ENCODE assay signal across 29 cellular contexts in the genomic region with DNA sequence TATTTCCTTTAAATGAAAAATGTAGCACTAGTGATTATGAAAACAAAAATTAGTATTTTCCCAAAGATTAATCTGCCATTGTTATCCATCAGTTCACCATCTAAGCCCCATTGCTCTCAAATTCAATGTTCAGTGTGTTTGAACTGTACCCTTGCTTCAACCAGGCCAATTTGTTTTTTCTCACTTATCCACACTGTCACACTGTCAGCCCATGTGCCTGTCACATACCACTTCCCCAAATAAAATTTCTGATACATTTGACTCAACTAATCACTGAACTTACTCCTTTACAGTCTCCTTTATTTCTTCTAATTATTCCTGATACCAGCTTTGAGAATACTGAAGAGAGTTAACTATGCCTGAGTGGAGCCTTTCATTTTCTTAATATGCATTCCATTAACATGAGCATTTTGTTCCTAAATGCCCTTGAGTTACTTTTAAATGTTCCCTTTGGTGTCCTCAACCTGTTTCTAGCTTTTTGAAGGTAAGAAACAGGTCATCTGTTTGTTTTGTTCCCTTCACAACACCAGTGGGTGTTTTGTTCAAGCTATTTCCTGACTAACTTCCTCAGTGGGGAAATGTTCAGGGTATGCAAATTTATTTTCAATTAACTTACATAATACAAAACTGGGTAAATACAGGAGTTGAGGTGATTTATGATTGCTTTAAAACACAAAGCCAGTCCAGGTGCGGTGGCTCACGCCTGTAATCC.
"Had no signal": no experiment of that assay in that cellular context is flagged by ENCODE, and none has a peak within 500 bp of the region (broad histone marks: within the 10 kb centered on the region; RNA-seq: fewer than 3 reads in every experiment).

No MANE protein-coding gene starts in this region.

- H3K4me1 Mint-ChIP-seq: naive thymus-derived CD4-positive, alpha-beta T cell; nephron; neural progenitor cell had no signal

- H3K4me1 ChIP-seq: gastrocnemius medialis, neural progenitor cell, parathyroid adenoma, right atrium auricular region, stomach, thyroid gland had no signal

- H3K27ac ChIP-seq: coronary artery, gastrocnemius medialis, hepatocyte, neural progenitor cell, parathyroid adenoma, right atrium auricular region, stomach, thyroid gland had no signal

- H3K4me2 ChIP-seq: hepatocyte, neural progenitor cell, smooth muscle cell had no signal

- H3K36me3 ChIP-seq: gastrocnemius medialis, neural progenitor cell, right atrium auricular region, stomach, thyroid gland had no signal

- H3K27me3 ChIP-seq: gastrocnemius medialis, hepatocyte, neural progenitor cell, right atrium auricular region, stomach, thyroid gland had no signal

- H3K9me3 ChIP-seq: gastrocnemius medialis, mucosa of descending colon, right atrium auricular region, stomach, thyroid gland had no signal

- H3K9me3 Mint-ChIP-seq: effector memory CD8-positive, alpha-beta T cell had no signal

- DNase-seq: effector memory CD8-positive, alpha-beta T cell; foreskin fibroblast; gastrocnemius medialis; head of caudate nucleus; kidney; mesenchymal stem cell; mucosa of descending colon; naive thymus-derived CD4-positive, alpha-beta T cell; stimulated activated CD4-positive, alpha-beta T cell treated with anti-CD3 and anti-CD28 coated beads, Interleukin-12 subunit alpha, Interleukin-12 subunit beta, amount 100 ng/mL, for 4 hours; stimulated activated CD4-positive, alpha-beta T cell treated with anti-CD3 and anti-CD28 coated beads, Interleukin-1b, Interleukin-23, amount 100 ng/mL, for 48 hours; stimulated activated CD4-positive, alpha-beta T cell treated with anti-CD3 and anti-CD28 coated beads, Interleukin-4, amount 100 ng/mL, for 1 hour; stimulated activated CD8-positive, alpha-beta memory T cell treated with anti-CD3 and anti-CD28 coated beads, Interleukin-4, amount 100 ng/mL, for 48 hours; stimulated activated naive CD4-positive, alpha-beta T cell treated with Interleukin-2 at 50 U/mL for 16 hours; stomach; thyroid gland; trophoblast cell had no signal

- H3K9ac ChIP-seq: neural progenitor cell, parathyroid adenoma had no signal

- H3K4me3 ChIP-seq: coronary artery, gastrocnemius medialis, hepatocyte, lung, mucosa of descending colon, neural progenitor cell, right atrium auricular region, smooth muscle cell, stomach, thyroid gland had no signal

- H3K36me3 Mint-ChIP-seq: neural progenitor cell had no signal

- H3K4me3 Mint-ChIP-seq: effector memory CD8-positive, alpha-beta T cell; mesothelial cell of epicardium; naive thymus-derived CD4-positive, alpha-beta T cell; nephron; neural progenitor cell had no signal

- H2AFZ ChIP-seq: hepatocyte, neural progenitor cell, parathyroid adenoma had no signal

- H3K79me2 ChIP-seq: hepatocyte, parathyroid adenoma had no signal

- H3K27me3 Mint-ChIP-seq: effector memory CD8-positive, alpha-beta T cell; naive thymus-derived CD4-positive, alpha-beta T cell; progenitor cell of endocrine pancreas had no signal

- FAIRE-seq: endometrium, kidney had no signal

- H3K27ac Mint-ChIP-seq: mesothelial cell of epicardium; naive thymus-derived CD4-positive, alpha-beta T cell; nephron; neural progenitor cell; progenitor cell of endocrine pancreas had no signal

- ATAC-seq: effector memory CD8-positive, alpha-beta T cell; gastrocnemius medialis; left lobe of liver; mucosa of descending colon; naive thymus-derived CD4-positive, alpha-beta T cell; sciatic nerve had no signal
